Comparison of ENCODE assay signal across 8 cellular contexts in the genomic region with DNA sequence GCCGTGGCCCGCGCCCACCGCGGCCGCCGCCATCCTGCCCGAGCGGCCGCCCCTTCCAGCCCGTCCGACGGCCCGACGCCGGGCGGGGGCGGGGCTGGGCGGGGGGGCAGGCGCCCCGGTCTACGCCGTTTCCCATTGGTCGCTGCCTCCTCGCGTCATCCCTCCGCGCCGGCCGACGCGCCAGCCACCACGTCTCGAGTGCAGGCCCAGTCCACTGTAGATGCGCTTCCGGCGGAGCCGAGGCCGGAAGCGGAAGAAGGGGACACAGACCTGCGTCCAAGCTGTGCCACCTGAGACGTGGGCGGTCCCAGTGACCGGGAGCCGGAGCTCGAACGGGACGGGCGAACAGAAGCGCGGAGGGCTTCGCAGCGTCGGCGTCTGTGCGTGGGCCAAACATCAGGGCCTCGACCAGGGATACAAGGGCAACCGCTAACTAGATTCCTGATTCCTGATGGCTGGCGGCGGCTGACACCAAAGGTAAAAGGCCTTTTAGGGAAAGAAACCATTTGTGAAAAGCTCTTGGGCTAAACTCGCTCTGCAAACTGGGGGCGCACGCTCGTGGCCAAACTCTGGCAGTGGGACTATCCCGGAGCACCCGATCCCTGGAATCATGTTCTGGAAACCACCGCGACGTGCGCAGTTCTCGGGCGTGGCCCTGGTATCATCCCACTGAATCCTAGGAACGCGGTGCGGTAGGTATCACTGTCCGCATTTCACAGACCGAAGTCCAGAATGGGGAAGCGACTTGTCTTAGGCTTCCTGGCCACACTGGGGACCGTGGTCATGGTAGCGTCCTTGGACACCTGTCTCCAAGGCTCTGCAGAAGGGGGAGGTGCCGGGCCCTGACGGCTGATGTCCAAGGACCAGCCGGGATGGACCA. TPM values are rescaled to one million over a fixed set of nuclear protein-coding genes. Genes with fewer than 3 reads are reported as not detected.
DNase-seq lines count a peak whose midpoint lies in the region; FAIRE-seq and TF ChIP-seq lines count a peak whose summit lies in the region.

Gene SLC35E1, minus strand, starts transcription at position 84 of the 880 bp plus-strand sequence. Its CDS starts 51 bp downstream, at position 33.

- peaks cover 9% of the 10 kb centered on the region for H3K4me1 ChIP-seq in HAP-1

- peaks cover 18% of the 10 kb centered on the region for H3K36me3 Mint-ChIP-seq in nephron progenitor cell (ENCODE audit: low read depth)
- peaks cover 42% of the 10 kb centered on the region for H3K36me3 Mint-ChIP-seq in stimulated activated naive CD8-positive, alpha-beta T cell treated with anti-CD3 and anti-CD28 coated beads, Interleukin-15, Interleukin-2, amounts not matched to agents 100 ng/mL and 50 ng/mL, for 24 hours (ENCODE audit: low read depth)

- no peaks in the 10 kb centered on the region for H3K27me3 Mint-ChIP-seq in nephron progenitor cell (ENCODE audit: low read depth, poor library complexity)
- H3K27me3 Mint-ChIP-seq in stimulated activated naive CD8-positive, alpha-beta T cell treated with anti-CD3 and anti-CD28 coated beads, Interleukin-15, Interleukin-2, amounts not matched to agents 100 ng/mL and 50 ng/mL, for 24 hours = no peaks in the 10 kb centered on the region

- no peaks in the 10 kb centered on the region for H3K9me3 Mint-ChIP-seq in nephron progenitor cell
- no peaks in the 10 kb centered on the region for H3K9me3 Mint-ChIP-seq in stimulated activated naive CD8-positive, alpha-beta T cell treated with anti-CD3 and anti-CD28 coated beads, Interleukin-15, Interleukin-2, amounts not matched to agents 100 ng/mL and 50 ng/mL, for 24 hours

- peaks cover 48% of the 10 kb centered on the region for H3K4me1 Mint-ChIP-seq in nephron progenitor cell
- peaks cover 54% of the 10 kb centered on the region for H3K4me1 Mint-ChIP-seq in stimulated activated naive CD8-positive, alpha-beta T cell treated with anti-CD3 and anti-CD28 coated beads, Interleukin-15, Interleukin-2, amounts not matched to agents 100 ng/mL and 50 ng/mL, for 24 hours (ENCODE audit: low read depth)

- H3K9me3 ChIP-seq in HAP-1 (no peaks in the 10 kb centered on the region), MG63 (no peaks in the 10 kb centered on the region)

- peak; percentile 67 for FAIRE-seq in G401.6 (lab: Jason Lieb, UNC)

- peaks cover 46% of the 10 kb centered on the region for H3K36me3 ChIP-seq in HAP-1 (replicated peaks)
- peaks cover 74% of the 10 kb centered on the region for H3K36me3 ChIP-seq in MG63

- H3K4me3 Mint-ChIP-seq in nephron progenitor cell = peak within 1 kb of the TSS; percentile 97
- peak within 1 kb of the TSS; percentile 94 for H3K4me3 Mint-ChIP-seq in stimulated activated naive CD8-positive, alpha-beta T cell treated with anti-CD3 and anti-CD28 coated beads, Interleukin-15, Interleukin-2, amounts not matched to agents 100 ng/mL and 50 ng/mL, for 24 hours

- no peak for TF ChIP-seq CTCF in nephron progenitor cell (IDR thresholded peaks at IDR 0.05)

- DNase-seq in HAP-1 (ENCODE audit: low spot score in 2 of 2) (peak; percentile 95 to 97), MG63 (peak; percentile 96), SIG-M5 (lab: John Stamatoyannopoulos, UW) (peak; percentile 47), activated gamma-delta T cell (lab: John Stamatoyannopoulos, UW) (peak; percentile 90), fibroblast of the conjunctiva (ENCODE audit: low read depth) (peak; percentile 86), nephron progenitor cell (peak; percentile 92)

- H3K27me3 ChIP-seq in HAP-1 (ENCODE audit: low read depth) (no peaks in the 10 kb centered on the region), MG63 (no peaks in the 10 kb centered on the region)

- in situ Hi-C loops in HAP-1 (cut with MboI; ENCODE audit: low sequenced_read_pairs) = no loop called here

- peak within 1 kb of the TSS; percentile 98 for H3K27ac Mint-ChIP-seq in nephron progenitor cell
- H3K27ac Mint-ChIP-seq in stimulated activated naive CD8-positive, alpha-beta T cell treated with anti-CD3 and anti-CD28 coated beads, Interleukin-15, Interleukin-2, amounts not matched to agents 100 ng/mL and 50 ng/mL, for 24 hours = peak within 1 kb of the TSS; percentile 93

- H3K4me3 ChIP-seq in HAP-1 (peak within 1 kb of the TSS; percentile 78), MG63 (peak within 1 kb of the TSS; percentile 82)

RNA-seq across cellular contexts. Expression of gene SLC35E1, which starts in this region (rescaled TPM):
- 28.0 and 30.5 TPM in 2 replicates for total RNA-seq in MG63 (2014; rRNA removed; shearing (Covaris generic); ENCODE audit: low replicate concordance)

Comparison
In these comparisons a context has a peak if more than half of its experiments do, and no peak if none do; other contexts are left out.
1. Peak in every context shown above with its lines: DNase-seq and H3K4me3 ChIP-seq.